In the genomic region with DNA sequence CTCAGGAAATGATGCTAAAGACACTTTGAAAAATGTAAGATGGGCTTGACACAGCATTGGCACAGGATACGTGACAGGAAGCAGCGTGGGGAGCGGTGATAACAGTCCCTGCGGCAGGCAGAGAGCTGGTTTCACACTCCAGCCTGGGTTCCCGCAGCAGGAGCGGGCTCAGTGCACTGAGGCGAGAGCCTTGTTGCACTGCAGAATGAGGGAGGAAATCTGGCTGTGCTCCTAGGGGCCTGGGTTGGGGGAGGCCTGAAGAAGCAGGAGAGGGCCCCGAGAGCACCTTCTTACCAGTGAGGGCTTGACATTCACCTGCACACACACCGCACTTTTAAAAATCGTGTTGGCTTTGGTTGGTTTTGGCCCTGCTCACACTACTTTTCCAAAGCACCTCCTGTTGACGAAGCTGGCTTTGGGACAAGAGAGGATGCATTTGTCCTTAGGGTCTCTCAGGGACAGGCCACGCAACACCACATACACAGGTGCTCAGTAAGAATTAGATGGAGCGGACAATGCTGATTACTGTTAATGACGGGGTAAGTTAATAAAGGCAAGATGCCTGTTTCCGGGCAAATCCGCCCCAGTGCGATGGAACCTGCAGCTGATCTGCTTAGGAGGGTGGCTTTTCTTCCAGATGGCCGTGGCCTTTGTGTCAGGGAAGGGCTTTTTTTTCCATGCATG, we compare ENCODE assay signal across 8 cellular contexts. TPM values are rescaled to one million over a fixed set of nuclear protein-coding genes. Genes with fewer than 3 reads are reported as not detected.
DNase-seq lines count a peak whose midpoint lies in the region; ATAC-seq lines count a peak whose summit lies in the region.

No MANE protein-coding gene starts in this region.

- H3K9me3 Mint-ChIP-seq in stimulated activated naive CD8-positive, alpha-beta T cell treated with anti-CD3 and anti-CD28 coated beads, Interleukin-15, amount 100 ng/mL, for 72 hours: no peaks in the 10 kb centered on the region

- WGBS in mesendoderm (ENCODE audit: extremely low coverage, insufficient coverage, low lambda C conversion rate): no CpG with 5 or more reads among the region's 18 CpGs

- peak; percentile 54 for DNase-seq in NK-92 treated with Interleukin-12 subunit alpha and Interleukin-12 subunit beta, amount 100 ng/mL, for 24 hours (lab: John Stamatoyannopoulos, UW)
- DNase-seq in NK-92 (lab: John Stamatoyannopoulos, UW; ENCODE audit: unreplicated experiment) (no peak), mesendoderm (peak; percentile 24), RKO (ENCODE audit: low spot score) (no peak), SHP77 (lab: John Stamatoyannopoulos, UW) (no peak), SIG-M5 treated with dmso at 0.1 percent for 504 hours (lab: John Stamatoyannopoulos, UW; ENCODE audit: unreplicated experiment) (no peak)
- DNase-seq in activated naive CD4-positive, alpha-beta T cell treated with Interleukin-2 at 50 U/mL for 16 hours: peak; percentile 51
- DNase-seq in stimulated activated naive CD8-positive, alpha-beta T cell treated with anti-CD3 and anti-CD28 coated beads, Interleukin-15, amount 100 ng/mL, for 72 hours: peak; percentile 27 to 41

- no peaks in the 10 kb centered on the region for H3K79me2 ChIP-seq in mesendoderm (ENCODE audit: control insufficient read depth, insufficient read depth, low read length)

- no peak overlapping the region for H3K9ac ChIP-seq in mesendoderm (ENCODE audit: low read length)

- H3K27me3 Mint-ChIP-seq in stimulated activated naive CD8-positive, alpha-beta T cell treated with anti-CD3 and anti-CD28 coated beads, Interleukin-15, amount 100 ng/mL, for 72 hours: no peaks in the 10 kb centered on the region

- no peak overlapping the region for H3K4me2 ChIP-seq in mesendoderm (ENCODE audit: low read length)

- H4K8ac ChIP-seq in mesendoderm (ENCODE audit: low read depth, low read length): no peak overlapping the region

- no peak overlapping the region for H2AK5ac ChIP-seq in mesendoderm (ENCODE audit: low read length)

- ATAC-seq in stimulated activated naive CD8-positive, alpha-beta T cell treated with anti-CD3 and anti-CD28 coated beads, Interleukin-15, amount 100 ng/mL, for 72 hours: peak; percentile 98

- H4K5ac ChIP-seq in mesendoderm (ENCODE audit: low read length): no peak overlapping the region

- no peak overlapping the region for H2BK15ac ChIP-seq in mesendoderm (replicated peaks; ENCODE audit: low read depth)

- H3K27ac Mint-ChIP-seq in stimulated activated naive CD8-positive, alpha-beta T cell treated with anti-CD3 and anti-CD28 coated beads, Interleukin-15, amount 100 ng/mL, for 72 hours: peak overlapping the region; percentile 5 to 55

- H3K4ac ChIP-seq in mesendoderm (ENCODE audit: low read depth, low read length): no peak overlapping the region

- H3K23ac ChIP-seq in mesendoderm (ENCODE audit: low read length): no peak overlapping the region

- H3K27me3 ChIP-seq in mesendoderm (ENCODE audit: insufficient read depth, low read length, poor library complexity): no peaks in the 10 kb centered on the region

- H3K18ac ChIP-seq in mesendoderm (ENCODE audit: low read length): no peak overlapping the region

- no peak overlapping the region for H3K27ac ChIP-seq in mesendoderm (ENCODE audit: low read depth, low read length)

- no peaks in the 10 kb centered on the region for H3K4me1 ChIP-seq in mesendoderm (ENCODE audit: control insufficient read depth, low read depth, low read length)

- no peaks in the 10 kb centered on the region for H3K36me3 ChIP-seq in mesendoderm (ENCODE audit: control insufficient read depth, insufficient read depth, low read length)

- no peak overlapping the region for H3K4me3 ChIP-seq in mesendoderm (ENCODE audit: low read length)

- no peak overlapping the region for H2BK5ac ChIP-seq in mesendoderm (ENCODE audit: low read length)

- H3K79me1 ChIP-seq in mesendoderm (ENCODE audit: low read length): no peaks in the 10 kb centered on the region

- H3K4me1 Mint-ChIP-seq in stimulated activated naive CD8-positive, alpha-beta T cell treated with anti-CD3 and anti-CD28 coated beads, Interleukin-15, amount 100 ng/mL, for 72 hours: peaks cover 14% of the 10 kb centered on the region

- peak overlapping the region; percentile 48 to 81 for H3K4me3 Mint-ChIP-seq in stimulated activated naive CD8-positive, alpha-beta T cell treated with anti-CD3 and anti-CD28 coated beads, Interleukin-15, amount 100 ng/mL, for 72 hours

- H3K56ac ChIP-seq in mesendoderm (ENCODE audit: low read length): no peak overlapping the region

- H2BK120ac ChIP-seq in mesendoderm (ENCODE audit: low read depth, low read length): no peak overlapping the region

RNA-seq across cellular contexts. Expression of a gene that starts 49.4 kb away (rescaled TPM):
- 1.9 TPM for polyA plus RNA-seq in mesendoderm (2013, experiment 1 of 2)
- 2.0 TPM for polyA plus RNA-seq in mesendoderm (2013, experiment 2 of 2)

Comparison
In these comparisons a context has a peak if more than half of its experiments do, and no peak if none do; other contexts are left out.
1. DNase-seq: peak in NK-92 treated with Interleukin-12 subunit alpha and Interleukin-12 subunit beta, amount 100 ng/mL, for 24 hours (single experiment), activated naive CD4-positive, alpha-beta T cell treated with Interleukin-2 at 50 U/mL for 16 hours (single experiment), mesendoderm (single experiment) and stimulated activated naive CD8-positive, alpha-beta T cell treated with anti-CD3 and anti-CD28 coated beads, Interleukin-15, amount 100 ng/mL, for 72 hours (2 of 2); none in NK-92 (single experiment), RKO (single experiment), SHP77 (0 of 2) and SIG-M5 treated with dmso at 0.1 percent for 504 hours (single experiment).